25 cellular contexts compared by ENCODE assay signal in genomic region chr16:84579936-84580335, GRCh38. TPM values are rescaled to one million over a fixed set of nuclear protein-coding genes. Genes with fewer than 3 reads are reported as not detected.
A peak's percentile ranks its signal among the peaks of the same experiment; 100 is the strongest.
DNase-seq lines count a peak whose midpoint lies in the region; ATAC-seq and TF ChIP-seq lines count a peak whose summit lies in the region.
"Had no signal": no experiment of that assay in that cellular context is flagged by ENCODE, and none has a peak within 500 bp of the region (broad histone marks: within the 10 kb centered on the region; RNA-seq: fewer than 3 reads in every experiment).

No MANE protein-coding gene starts in this region.

- H3K9me3 ChIP-seq in T-helper 17 cell (ENCODE audit: control insufficient read depth, low read length, poor library complexity, severe bottlenecking) (no peaks in the 10 kb centered on the region), lower lobe of right lung (no peaks in the 10 kb centered on the region), thyroid gland (no peaks in the 10 kb centered on the region)
- H3K9me3 ChIP-seq: ascending aorta, testis had no signal

- H3K36me3 ChIP-seq in lower lobe of right lung (peaks cover 7% of the 10 kb centered on the region), thyroid gland (no peaks in the 10 kb centered on the region)
- H3K36me3 ChIP-seq: ascending aorta had no signal

- ATAC-seq in T-helper 17 cell (no peak), lower lobe of right lung (peak; percentile 41 to 53), GM19452 (IDR thresholded peaks at IDR 0.05; ENCODE audit: unreplicated experiment) (no peak)
- ATAC-seq: K562; Right ventricle myocardium inferior; stimulated activated naive B cell treated with anti-CD40 and anti-IgM and Interleukin-4, amounts not matched to agents 10 μg/mL and 1 μg/mL and 100 μg/mL, for 72 hours had no signal

- peaks cover 6% of the 10 kb centered on the region for H3K36me3 Mint-ChIP-seq in T-helper 17 cell (ENCODE audit: low read depth)

- intact Hi-C loops in lower lobe of right lung (cut with DNase I), result no loop called here
- intact Hi-C loops in thyroid gland (cut with DNase I), result no loop called here

- H3K27ac Mint-ChIP-seq in T-helper 17 cell, result peak overlapping the region; percentile 84
- H3K27ac Mint-ChIP-seq: activated naive CD4-positive, alpha-beta T cell treated with anti-CD3 and anti-CD28 coated beads for 36 hours had no signal

- no peak for TF ChIP-seq POLR2A in thyroid gland (IDR thresholded peaks at IDR 0.05)

- H3K27me3 ChIP-seq in lower lobe of right lung (ENCODE audit: low read depth) (no peaks in the 10 kb centered on the region), thyroid gland (no peaks in the 10 kb centered on the region)
- H3K27me3 ChIP-seq: ascending aorta, dorsolateral prefrontal cortex, testis had no signal

- TF ChIP-seq CTCF in lower lobe of right lung (IDR thresholded peaks at IDR 0.05) (no peak), thyroid gland (IDR thresholded peaks at IDR 0.05) (no peak)

- H3K27me3 Mint-ChIP-seq in T-helper 17 cell, result no peaks in the 10 kb centered on the region
- H3K27me3 Mint-ChIP-seq: stimulated activated naive B cell treated with anti-CD40 and anti-IgM and Interleukin-4, amounts not matched to agents 10 μg/mL and 1 μg/mL and 100 μg/mL, for 72 hours had no signal

- H3K27ac ChIP-seq in lower lobe of right lung (no peak overlapping the region), thyroid gland (peak overlapping the region in 2 of 3 donors; percentile 63 to 82)
- H3K27ac ChIP-seq: 22Rv1, ascending aorta, dorsolateral prefrontal cortex, testis had no signal

- H3K4me1 ChIP-seq in lower lobe of right lung (peaks cover 6% of the 10 kb centered on the region), thyroid gland (peaks cover 18 to 32% of the 10 kb centered on the region in 2 donors)
- H3K4me1 ChIP-seq: testis had no signal

- H3K4me3 ChIP-seq in lower lobe of right lung (no peak overlapping the region), thyroid gland (replicated peaks in 1 of 3) (no peak overlapping the region)
- H3K4me3 ChIP-seq: ascending aorta, dorsolateral prefrontal cortex, K562, testis had no signal

- H3K4me1 Mint-ChIP-seq in T-helper 17 cell, result peaks cover 47% of the 10 kb centered on the region

- DNase-seq in NCI-H1092 treated with DMSO at 0.1 percent for 48 hours (lab: John Stamatoyannopoulos, UW), result peak; percentile 17
- DNase-seq in NCI-H1092 (lab: John Stamatoyannopoulos, UW), result no peak
- DNase-seq in T-helper 17 cell, result no peak
- no peak for DNase-seq in lower lobe of right lung
- peak; percentile 90 to 94 for DNase-seq in thyroid gland
- DNase-seq in NCI-H510A (lab: John Stamatoyannopoulos, UW), result no peak
- DNase-seq in AML-193 (lab: John Stamatoyannopoulos, UW), result no peak
- DNase-seq: activated CD4-positive, alpha-beta T cell treated with anti-CD3 and anti-CD28 coated beads, Interleukin-2, amount 50 U/mL, for 48 hours; activated CD4-positive, CD25-positive, alpha-beta regulatory T cell; activated naive CD4-positive, alpha-beta T cell treated with anti-CD3 and anti-CD28 coated beads for 36 hours; central memory CD4-positive, alpha-beta T cell; dorsolateral prefrontal cortex; head of caudate nucleus; MM.1S; NCI-H1694 treated with DMSO at 0.1 percent for 48 hours; NCI-H2171 treated with DMSO at 0.1 percent for 48 hours; NCI-H526 treated with DMSO at 0.1 percent for 48 hours; stimulated activated CD4-positive, alpha-beta T cell treated with anti-CD3 and anti-CD28 coated beads, Interleukin-2, amount 100 ng/mL, for 24 hours; stimulated activated naive B cell treated with anti-CD40 and anti-IgM and Interleukin-4, amounts not matched to agents 10 μg/mL and 1 μg/mL and 100 μg/mL, for 72 hours; testis had no signal

- H3K4me3 Mint-ChIP-seq in T-helper 17 cell, result no peak overlapping the region
- H3K4me3 Mint-ChIP-seq: activated naive CD4-positive, alpha-beta T cell treated with anti-CD3 and anti-CD28 coated beads for 36 hours; stimulated activated naive B cell treated with anti-CD40 and anti-IgM and Interleukin-4, amounts not matched to agents 10 μg/mL and 1 μg/mL and 100 μg/mL, for 72 hours had no signal

- 25 to 58% methylated on average over 11 of the region's 11 CpGs for WGBS in thyroid gland, 2 donors

RNA-seq across cellular contexts. Expression of gene COTL1, which starts 37.9 kb away (rescaled TPM):
- 100 to 1,000 TPM; 287 to 328 TPM for total RNA-seq in T-helper 17 cell
- 221 TPM for total RNA-seq in lower lobe of right lung
- 10 to 100 TPM; 26.0 to 39.7 (median 31.4) TPM for total RNA-seq in thyroid gland

Comparison
In these comparisons a context has a peak if more than half of its experiments do, and no peak if none do; other contexts are left out.
1. DNase-seq: peak in NCI-H1092 treated with DMSO at 0.1 percent for 48 hours (single experiment) and thyroid gland (2 of 2); none in NCI-H1092 (single experiment), T-helper 17 cell (0 of 3), lower lobe of right lung (single experiment), NCI-H510A (single experiment) and AML-193 (0 of 2).
2. ATAC-seq: peak in lower lobe of right lung (2 of 2); none in T-helper 17 cell (single experiment) and GM19452 (single experiment).